Comparison of ENCODE assay signal across 20 cellular contexts in the genomic region with DNA sequence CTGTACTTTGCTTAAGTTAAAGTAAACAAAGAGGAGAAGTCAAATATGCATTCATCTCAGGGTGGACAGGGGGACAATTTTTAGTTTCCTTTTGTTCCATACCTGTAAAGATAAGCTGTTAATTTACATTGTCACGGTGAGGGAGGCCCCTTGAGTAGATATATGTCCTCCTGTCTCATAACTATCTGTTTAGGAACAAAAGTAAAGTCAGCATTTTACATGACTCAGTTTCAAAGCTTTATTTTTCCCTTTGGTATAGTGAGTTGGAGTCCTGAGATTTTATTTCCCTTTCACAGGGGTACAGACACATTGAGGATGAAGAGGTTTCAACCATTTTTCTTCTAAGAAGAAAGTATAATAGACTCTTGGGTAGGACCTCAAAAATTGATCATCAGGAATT. TPM values are rescaled to one million over a fixed set of nuclear protein-coding genes. Genes with fewer than 3 reads are reported as not detected.
A peak's percentile ranks its signal among the peaks of the same experiment; 100 is the strongest.
DNase-seq lines count a peak whose midpoint lies in the region; ATAC-seq and TF ChIP-seq lines count a peak whose summit lies in the region.
"Had no signal": no experiment of that assay in that cellular context is flagged by ENCODE, and none has a peak within 500 bp of the region (broad histone marks: within the 10 kb centered on the region; RNA-seq: fewer than 3 reads in every experiment).

No MANE protein-coding gene starts in this region.

- no peak overlapping the region for H3K4me3 ChIP-seq in CD4-positive, CD25-positive, alpha-beta regulatory T cell (ENCODE audit: low read depth, low read length)
- H3K4me3 ChIP-seq: BLaER1, body of pancreas, coronary artery, gastroesophageal sphincter, Peyer's patch, thyroid gland had no signal

- peak overlapping the region in 1 of 4 donors; percentile 51 for H3K4me3 Mint-ChIP-seq in CD4-positive, CD25-positive, alpha-beta regulatory T cell
- no peak overlapping the region for H3K4me3 Mint-ChIP-seq in activated CD4-positive, alpha-beta memory T cell treated with anti-CD3 and anti-CD28 coated beads, Interleukin-2, amount 10 ng/mL, durations not matched to agents 7 days and 5 days
- no peak overlapping the region for H3K4me3 Mint-ChIP-seq in Calu3 (ENCODE audit: low read depth, unreplicated experiment)

- H3K4me1 ChIP-seq in CD4-positive, CD25-positive, alpha-beta regulatory T cell (ENCODE audit: control insufficient read depth, insufficient read depth, low read length, poor library complexity, severe bottlenecking) = peaks cover 38% of the 10 kb centered on the region
- H3K4me1 ChIP-seq: BLaER1, body of pancreas, gastroesophageal sphincter, thyroid gland had no signal

- no peaks in the 10 kb centered on the region for H3K27me3 Mint-ChIP-seq in CD4-positive, CD25-positive, alpha-beta regulatory T cell
- no peaks in the 10 kb centered on the region for H3K27me3 Mint-ChIP-seq in activated CD4-positive, alpha-beta memory T cell treated with anti-CD3 and anti-CD28 coated beads, Interleukin-2, amount 10 ng/mL, durations not matched to agents 7 days and 5 days
- no peaks in the 10 kb centered on the region for H3K27me3 Mint-ChIP-seq in Calu3 (ENCODE audit: unreplicated experiment)

- H3K36me3 ChIP-seq in CD4-positive, CD25-positive, alpha-beta regulatory T cell (ENCODE audit: control insufficient read depth, insufficient read depth, low read length) = no peaks in the 10 kb centered on the region
- H3K36me3 ChIP-seq: BLaER1, gastroesophageal sphincter, Peyer's patch, thyroid gland had no signal

- BruUV-seq in Calu3 (replicated peaks; lab: Mats Ljungman, UMichigan) = no TSS peak

- no peak for TF ChIP-seq CTCF in Calu3 (IDR thresholded peaks at IDR 0.05; ENCODE audit: unreplicated experiment)

- H3K36me3 Mint-ChIP-seq in CD4-positive, CD25-positive, alpha-beta regulatory T cell = peaks cover 24% of the 10 kb centered on the region
- H3K36me3 Mint-ChIP-seq in activated CD4-positive, alpha-beta memory T cell treated with anti-CD3 and anti-CD28 coated beads, Interleukin-2, amount 10 ng/mL, durations not matched to agents 7 days and 5 days (ENCODE audit: low read depth) = peaks cover 62% of the 10 kb centered on the region
- H3K36me3 Mint-ChIP-seq in Calu3 (ENCODE audit: insufficient read depth, unreplicated experiment) = peaks cover 5% of the 10 kb centered on the region

- peak overlapping the region; percentile 13 to 75 (median 35) for H3K27ac Mint-ChIP-seq in CD4-positive, CD25-positive, alpha-beta regulatory T cell
- peak overlapping the region; percentile 98 for H3K27ac Mint-ChIP-seq in activated CD4-positive, alpha-beta memory T cell treated with anti-CD3 and anti-CD28 coated beads, Interleukin-2, amount 10 ng/mL, durations not matched to agents 7 days and 5 days
- no peak overlapping the region for H3K27ac Mint-ChIP-seq in Calu3 (ENCODE audit: unreplicated experiment)

- peaks cover 10 to 16% of the 10 kb centered on the region in 2 experiments for H3K9me3 ChIP-seq in CD4-positive, CD25-positive, alpha-beta regulatory T cell (ENCODE audit: control insufficient read depth in 2 of 2, low read length in 2 of 2)
- H3K9me3 ChIP-seq: thyroid gland had no signal

- no peak for ATAC-seq in CD4-positive, CD25-positive, alpha-beta regulatory T cell (ENCODE audit: low read depth in 2 of 2)
- ATAC-seq in Right ventricle myocardium superior (ENCODE audit: poor library complexity) = no peak
- no peak for ATAC-seq in HG03457 (IDR thresholded peaks at IDR 0.05; ENCODE audit: unreplicated experiment)
- ATAC-seq: body of pancreas, gastroesophageal sphincter, left colon had no signal

- no peaks in the 10 kb centered on the region for H3K27me3 ChIP-seq in CD4-positive, CD25-positive, alpha-beta regulatory T cell (ENCODE audit: control insufficient read depth, insufficient read depth, low read length)
- H3K27me3 ChIP-seq: BLaER1, body of pancreas, gastroesophageal sphincter, Peyer's patch, thyroid gland had no signal

- CTCF ChIA-PET in activated CD4-positive, alpha-beta memory T cell treated with anti-CD3 and anti-CD28 coated beads, Interleukin-2, amount 10 ng/mL, durations not matched to agents 7 days and 5 days (lab: Charles Lee) = interaction anchor here (1.0 to 1.6 kb wide), 5 partner anchors 79 to 276 kb away, joined by 3 to 8 read pairs (median 4); no protein-coding TSS in a partner anchor
- CTCF ChIA-PET in Calu3 (lab: Charles Lee) = no interaction called here

- intact Hi-C loops in Right ventricle myocardium superior (cut with DNase I) = no loop called here
- intact Hi-C loops in Calu3 (cut with micrococcal nuclease; ENCODE audit: unreplicated experiment) = no loop called here

- DNase-seq in DMS53 (lab: John Stamatoyannopoulos, UW) = peak; percentile 16
- no peak for DNase-seq in DMS53 treated with DMSO at 0.1 percent for 48 hours (lab: John Stamatoyannopoulos, UW; ENCODE audit: unreplicated experiment)
- no peak for DNase-seq in CD4-positive, CD25-positive, alpha-beta regulatory T cell
- no peak for DNase-seq in activated CD4-positive, alpha-beta memory T cell treated with anti-CD3 and anti-CD28 coated beads, Interleukin-2, amount 10 ng/mL, durations not matched to agents 7 days and 5 days
- DNase-seq in epithelial cell of prostate (ENCODE audit: low read depth, low spot score) = no peak
- no peak for DNase-seq in Right ventricle myocardium superior
- no peak for DNase-seq in Calu3
- DNase-seq: 8988T; activated gamma-delta T cell treated with Interleukin-2 at 50 U/mL for 16 hours; body of pancreas; left colon; NCI-H146; NCI-H82; Peyer's patch; stimulated activated CD4-positive, alpha-beta T cell treated with anti-CD3 and anti-CD28 coated beads, Interleukin-12 subunit alpha, Interleukin-12 subunit beta, amount 100 ng/mL, for 4 hours; thyroid gland had no signal

- no peak overlapping the region for H3K27ac ChIP-seq in CD4-positive, CD25-positive, alpha-beta regulatory T cell (ENCODE audit: insufficient read depth, low read length, poor library complexity, severe bottlenecking)
- peak overlapping the region; percentile 99 for H3K27ac ChIP-seq in epithelial cell of prostate
- H3K27ac ChIP-seq: BLaER1, body of pancreas, coronary artery, gastroesophageal sphincter, thyroid gland had no signal

- peaks cover 13 to 54% (median 41%) of the 10 kb centered on the region in 4 donors for H3K4me1 Mint-ChIP-seq in CD4-positive, CD25-positive, alpha-beta regulatory T cell
- H3K4me1 Mint-ChIP-seq in activated CD4-positive, alpha-beta memory T cell treated with anti-CD3 and anti-CD28 coated beads, Interleukin-2, amount 10 ng/mL, durations not matched to agents 7 days and 5 days = peaks cover 56% of the 10 kb centered on the region
- H3K4me1 Mint-ChIP-seq in Calu3 (ENCODE audit: low read depth, unreplicated experiment) = peaks cover 38% of the 10 kb centered on the region

- H3K9me3 Mint-ChIP-seq in CD4-positive, CD25-positive, alpha-beta regulatory T cell = peaks cover 0 to 19% (median 6%) of the 10 kb centered on the region in 7 donors
- H3K9me3 Mint-ChIP-seq in activated CD4-positive, alpha-beta memory T cell treated with anti-CD3 and anti-CD28 coated beads, Interleukin-2, amount 10 ng/mL, durations not matched to agents 7 days and 5 days = peaks cover 38% of the 10 kb centered on the region
- peaks cover 23% of the 10 kb centered on the region for H3K9me3 Mint-ChIP-seq in Calu3 (ENCODE audit: low read depth, unreplicated experiment)

- POLR2A ChIA-PET in activated CD4-positive, alpha-beta memory T cell treated with anti-CD3 and anti-CD28 coated beads, Interleukin-2, amount 10 ng/mL, durations not matched to agents 7 days and 5 days (lab: Charles Lee) = interaction anchor here (0.6 to 3.4 kb wide), 4 partner anchors 14 to 49 kb away, joined by 3 to 29 read pairs (median 4); partner anchors contain the start of gene TESPA1

RNA-seq across cellular contexts. Expression of gene TESPA1, which starts 50.1 kb away (rescaled TPM):
- total RNA-seq in CD4-positive, CD25-positive, alpha-beta regulatory T cell = 93.8 TPM
- polyA plus RNA-seq in CD4-positive, CD25-positive, alpha-beta regulatory T cell = 100 to 1,000 TPM in 2 of 4 donors, 10 to 100 TPM in 2; 78.0 to 121 (median 100) TPM
- total RNA-seq in activated CD4-positive, alpha-beta memory T cell treated with anti-CD3 and anti-CD28 coated beads, Interleukin-2, amount 10 ng/mL, durations not matched to agents 7 days and 5 days = 100 to 1,000 TPM; 111 to 112 TPM
- total RNA-seq in Right ventricle myocardium superior (0.59 TPM), Calu3 (2022) (not detected in 2 replicates)
- total RNA-seq: body of pancreas had no signal

Comparison
In these comparisons a context has a peak if more than half of its experiments do, and no peak if none do; other contexts are left out.
1. RNA of gene TESPA1, which starts 50.1 kb away (total RNA-seq): 111 to 112 TPM in activated CD4-positive, alpha-beta memory T cell treated with anti-CD3 and anti-CD28 coated beads, Interleukin-2, amount 10 ng/mL, durations not matched to agents 7 days and 5 days and 93.8 TPM in CD4-positive, CD25-positive, alpha-beta regulatory T cell (single experiment); 0.59 TPM in Right ventricle myocardium superior (single experiment) and not detected in Calu3; every median in the first group is over 10 times any median in the second.